In the genomic region with DNA sequence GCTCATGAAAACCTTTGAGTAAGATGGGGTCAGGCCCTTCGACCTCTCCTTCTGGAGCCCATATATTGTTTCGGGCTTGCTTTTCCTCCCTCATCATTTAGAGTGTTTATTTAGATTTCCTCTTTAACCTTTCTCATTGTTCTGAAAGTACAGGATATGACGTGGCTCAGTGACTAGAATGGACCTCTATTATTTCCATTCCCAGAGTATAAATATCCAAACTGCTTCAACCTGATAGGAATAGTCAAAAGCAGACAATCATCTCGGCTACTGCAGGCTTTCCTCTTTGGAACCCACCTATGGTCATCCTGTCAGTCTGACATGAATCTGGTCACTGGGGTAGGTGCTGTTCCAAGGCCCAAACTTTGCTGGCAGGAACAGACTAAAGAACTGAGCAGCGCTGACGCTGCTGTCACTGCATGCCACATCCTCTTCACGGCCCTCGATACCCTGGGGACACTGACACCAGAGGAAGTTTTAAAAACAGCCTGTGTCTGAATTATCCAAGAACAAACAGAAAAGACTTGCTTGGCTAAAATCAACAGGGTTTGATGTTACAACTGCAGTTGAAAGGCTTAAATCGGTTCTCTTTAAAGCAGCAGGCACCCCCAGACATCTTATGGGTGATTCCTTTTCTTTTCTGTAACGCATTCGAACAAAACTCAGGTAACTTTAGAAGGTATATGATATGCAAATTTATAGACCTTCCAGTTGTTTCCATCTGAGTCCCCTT, we compare ENCODE assay signal across 8 cellular contexts. TPM values are rescaled to one million over a fixed set of nuclear protein-coding genes. Genes with fewer than 3 reads are reported as not detected.
DNase-seq lines count a peak whose midpoint lies in the region; ATAC-seq and TF ChIP-seq lines count a peak whose summit lies in the region.

No MANE protein-coding gene starts in this region.

- CTCF ChIA-PET in AG04450 (lab: Charles Lee), result interaction anchor here (0.7 kb wide), 1 partner anchor 447 kb away, joined by 6 read pairs; no protein-coding TSS in a partner anchor

- intact Hi-C loops in dorsolateral prefrontal cortex (cut with DNase I), result no loop called here

- H3K9me3 Mint-ChIP-seq in neural crest cell, result no peaks in the 10 kb centered on the region

- DNase-seq in AG04450 (ENCODE audit: low read depth, low spot score), result no peak
- peak; percentile 38 for DNase-seq in activated CD4-positive, alpha-beta T cell treated with anti-CD3 and anti-CD28 coated beads for 1 hour
- no peak for DNase-seq in dorsolateral prefrontal cortex
- no peak for DNase-seq in neural crest cell (ENCODE audit: low read depth, low spot score)
- DNase-seq in NCI-H446 treated with DMSO at 0.1 percent for 48 hours (lab: John Stamatoyannopoulos, UW), result no peak
- DNase-seq in AG20443 (ENCODE audit: low spot score), result no peak

- POLR2A ChIA-PET in AG04450 (lab: Yijun Ruan, JAX), result interaction anchor here (0.7 to 1.3 kb wide), 6 partner anchors 16 to 416 kb away, joined by 4 to 13 read pairs (median 6); no protein-coding TSS in a partner anchor

- no peaks in the 10 kb centered on the region for H3K9me3 ChIP-seq in AG04450 (ENCODE audit: control insufficient read depth, insufficient read depth, low read length)

- peaks cover 1% of the 10 kb centered on the region for H3K36me3 Mint-ChIP-seq in neural crest cell (ENCODE audit: low read depth)

- peak overlapping the region; percentile 2 for H3K4me3 Mint-ChIP-seq in neural crest cell

- H3K27ac ChIP-seq in AG04450 (ENCODE audit: low read depth, low read length), result peak overlapping the region; percentile 99
- H3K27ac ChIP-seq in dorsolateral prefrontal cortex, result peak overlapping the region in 57 of 59 donors; percentile 18 to 93 (median 82)

- H3K27me3 ChIP-seq in AG04450 (ENCODE audit: control insufficient read depth, insufficient read depth, low read length) (no peaks in the 10 kb centered on the region), dorsolateral prefrontal cortex (no peaks in the 10 kb centered on the region)

- H3K27ac Mint-ChIP-seq in neural crest cell (ENCODE audit: unreplicated experiment), result no peak overlapping the region

- H3K4me1 Mint-ChIP-seq in neural crest cell, result peaks cover 20% of the 10 kb centered on the region

- H3K27me3 Mint-ChIP-seq in neural crest cell (ENCODE audit: low read depth), result no peaks in the 10 kb centered on the region

- ATAC-seq in GM19043 (IDR thresholded peaks at IDR 0.05; ENCODE audit: low read depth, unreplicated experiment), result peak; percentile 55
- ATAC-seq in HG03175 (IDR thresholded peaks at IDR 0.05; ENCODE audit: unreplicated experiment), result peak; percentile 74

- H3K4me3 ChIP-seq in AG04450 (ENCODE audit: low read depth, low read length), result peak overlapping the region; percentile 17; the same call in 1 of the 2 replicates
- peak overlapping the region in 20 of 59 donors; percentile 3 to 28 (median 18) for H3K4me3 ChIP-seq in dorsolateral prefrontal cortex

- TF ChIP-seq CTCF in AG04450 (IDR thresholded peaks at IDR 0.05; ENCODE audit: low read depth, low read length) (no peak), dorsolateral prefrontal cortex (IDR thresholded peaks at IDR 0.05 in 54 of 56, conservative IDR thresholded peaks at IDR 0.05 in 2 of 56; ENCODE audit: low read depth in 1 of 56, partially characterized antibody in 56 of 56) (no peak), neural crest cell (conservative IDR thresholded peaks at IDR 0.05) (no peak)

RNA-seq across cellular contexts. Expression of a gene that starts 5.0 kb away (rescaled TPM):
- polyA plus RNA-seq in AG04450 (2011; rRNA removed), result 91.3 and 113 TPM in 2 replicates
- polyA minus RNA-seq in AG04450 (2011; rRNA and poly(A)+ RNA removed), result 58.5 and 70.0 TPM in 2 replicates
- total RNA-seq in dorsolateral prefrontal cortex, result 10 to 100 TPM; 32.0 to 55.7 (median 42.2) TPM
- 69.3 and 70.9 TPM in 2 replicates for total RNA-seq in neural crest cell

RNA-seq across cellular contexts. Expression of a gene that starts 22.7 kb away (rescaled TPM):
- 2.2 and 2.6 TPM in 2 replicates for polyA plus RNA-seq in AG04450 (2011; rRNA removed)
- 1.7 and 2.4 TPM in 2 replicates for polyA minus RNA-seq in AG04450 (2011; rRNA and poly(A)+ RNA removed)
- total RNA-seq in dorsolateral prefrontal cortex, result 100 to 1,000 TPM in 1 of 120 experiments, 10 to 100 TPM in 117, 1 to 10 TPM in 2; 8.2 to 102 (median 37.2) TPM
- total RNA-seq in neural crest cell, result 4.8 and 6.0 TPM in 2 replicates
